9 cellular contexts compared by ENCODE assay signal in the genomic region with DNA sequence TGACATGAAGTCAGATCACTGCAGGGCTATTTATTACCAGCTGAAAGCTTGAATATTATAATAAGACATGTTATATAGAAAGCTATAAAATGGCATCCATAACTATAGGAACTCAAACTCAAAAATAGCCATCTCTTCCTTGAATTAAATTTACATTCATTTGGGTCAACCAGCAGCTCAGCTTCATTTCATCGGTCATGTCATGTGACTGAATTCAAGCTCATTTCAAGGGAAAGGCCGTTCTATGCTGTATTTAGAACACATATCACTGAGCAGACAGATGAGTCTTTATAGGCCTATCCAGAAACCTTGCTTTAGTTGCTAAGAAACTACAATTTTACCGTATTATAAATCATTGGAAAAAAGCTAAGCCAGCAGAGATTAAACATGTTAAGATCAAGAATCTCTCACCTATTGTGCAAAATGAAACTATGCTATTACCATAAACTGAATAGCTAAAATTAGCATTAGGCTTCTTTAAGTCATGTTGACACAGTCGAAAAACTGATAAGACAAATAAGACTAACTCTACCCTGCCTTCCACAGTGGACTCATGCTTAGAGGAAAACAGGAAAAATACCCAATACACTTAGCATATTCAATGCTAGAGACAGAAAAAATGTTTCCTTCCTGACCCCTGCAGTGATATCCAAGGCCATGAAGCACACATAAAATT. TPM values are rescaled to one million over a fixed set of nuclear protein-coding genes. Genes with fewer than 3 reads are reported as not detected.
DNase-seq lines count a peak whose midpoint lies in the region; ATAC-seq, FAIRE-seq and TF ChIP-seq lines count a peak whose summit lies in the region.
"Had no signal": no experiment of that assay in that cellular context is flagged by ENCODE, and none has a peak within 500 bp of the region (broad histone marks: within the 10 kb centered on the region; RNA-seq: fewer than 3 reads in every experiment).

No MANE protein-coding gene starts in this region.

- H3K36me3 ChIP-seq in adipocyte (ENCODE audit: control insufficient read depth, insufficient read depth, low read length, severe bottlenecking): no peaks in the 10 kb centered on the region
- no peaks in the 10 kb centered on the region for H3K36me3 ChIP-seq in keratinocyte (ENCODE audit: control insufficient read depth in 2 of 2, extremely low read depth in 1 of 2, insufficient read depth in 2 of 2, low read length in 2 of 2)

- no peak for ATAC-seq in activated CD8-positive, alpha-beta T cell treated with anti-CD3 and anti-CD28 coated beads for 36 hours
- no peak for ATAC-seq in activated CD8-positive, alpha-beta T cell treated with anti-CD3 and anti-CD28 coated beads, Interleukin-2, amount 10 ng/mL, durations not matched to agents 7 days and 5 days
- no peak for ATAC-seq in HG03097 (IDR thresholded peaks at IDR 0.05; ENCODE audit: low FRiP score, unreplicated experiment)

- no peak for DNase-seq in activated CD8-positive, alpha-beta T cell treated with anti-CD3 and anti-CD28 coated beads for 36 hours
- no peak for DNase-seq in activated CD8-positive, alpha-beta T cell treated with anti-CD3 and anti-CD28 coated beads, Interleukin-2, amount 10 ng/mL, durations not matched to agents 7 days and 5 days
- DNase-seq in adipocyte (ENCODE audit: low read depth) (peak; percentile 33), keratinocyte (ENCODE audit: low read depth, low spot score) (no peak), putamen (ENCODE audit: low spot score) (no peak), DMS 273 (lab: John Stamatoyannopoulos, UW; ENCODE audit: unreplicated experiment) (no peak)
- DNase-seq: activated CD8-positive, alpha-beta memory T cell treated with anti-CD3 and anti-CD28 coated beads, Interleukin-2, amount 50 U/mL, for 48 hours had no signal

- H3K27me3 Mint-ChIP-seq in activated CD8-positive, alpha-beta T cell treated with anti-CD3 and anti-CD28 coated beads for 36 hours: no peaks in the 10 kb centered on the region
- peaks cover 5% of the 10 kb centered on the region for H3K27me3 Mint-ChIP-seq in activated CD8-positive, alpha-beta T cell treated with anti-CD3 and anti-CD28 coated beads, Interleukin-2, amount 10 ng/mL, durations not matched to agents 7 days and 5 days (ENCODE audit: low read depth)

- peaks cover 50% of the 10 kb centered on the region for H3K4me1 ChIP-seq in adipocyte (ENCODE audit: control insufficient read depth, insufficient read depth, low read length)
- peaks cover 53% of the 10 kb centered on the region for H3K4me1 ChIP-seq in keratinocyte (ENCODE audit: control insufficient read depth, extremely low read depth, insufficient read depth, low read length)

- no peaks in the 10 kb centered on the region for H3K9me3 Mint-ChIP-seq in activated CD8-positive, alpha-beta T cell treated with anti-CD3 and anti-CD28 coated beads for 36 hours
- no peaks in the 10 kb centered on the region for H3K9me3 Mint-ChIP-seq in activated CD8-positive, alpha-beta T cell treated with anti-CD3 and anti-CD28 coated beads, Interleukin-2, amount 10 ng/mL, durations not matched to agents 7 days and 5 days (ENCODE audit: insufficient read depth)

- peak overlapping the region; percentile 75 for H3K4me3 Mint-ChIP-seq in activated CD8-positive, alpha-beta T cell treated with anti-CD3 and anti-CD28 coated beads for 36 hours
- H3K4me3 Mint-ChIP-seq in activated CD8-positive, alpha-beta T cell treated with anti-CD3 and anti-CD28 coated beads, Interleukin-2, amount 10 ng/mL, durations not matched to agents 7 days and 5 days: no peak overlapping the region

- intact Hi-C loops in activated CD8-positive, alpha-beta T cell treated with anti-CD3 and anti-CD28 coated beads for 36 hours (cut with micrococcal nuclease): loop anchor here (5.0 kb wide), 1 partner anchor 69 kb away; no protein-coding TSS in a partner anchor

- H3K79me2 ChIP-seq in keratinocyte (ENCODE audit: control insufficient read depth, insufficient read depth, low read length): peaks cover 68% of the 10 kb centered on the region

- CTCF ChIA-PET in activated CD8-positive, alpha-beta T cell treated with anti-CD3 and anti-CD28 coated beads for 36 hours (lab: Charles Lee): interaction anchor here (1.0 to 17.5 kb wide), 7 partner anchors 10 to 296 kb away, joined by 3 to 349 read pairs (median 5); no protein-coding TSS in a partner anchor
- CTCF ChIA-PET in activated CD8-positive, alpha-beta T cell treated with anti-CD3 and anti-CD28 coated beads, Interleukin-2, amount 10 ng/mL, durations not matched to agents 7 days and 5 days (lab: Charles Lee): interaction anchor here (0.9 to 10.1 kb wide), 5 partner anchors 11 to 67 kb away, joined by 3 to 228 read pairs (median 109); no protein-coding TSS in a partner anchor

- FAIRE-seq in keratinocyte (lab: Jason Lieb, UNC): no peak

- H3K9ac ChIP-seq in adipocyte (ENCODE audit: low read length) (peak overlapping the region; percentile 93), keratinocyte (ENCODE audit: control insufficient read depth, extremely low read depth, insufficient read depth, low read length) (peak overlapping the region; percentile 96)

- dilution Hi-C loops in keratinocyte (cut with MboI; ENCODE audit: extremely low pct_ligation_motif_present, low sequenced_read_pairs): no loop called here

- H3K9me3 ChIP-seq in adipocyte (ENCODE audit: control insufficient read depth, low read length) (no peaks in the 10 kb centered on the region), keratinocyte (ENCODE audit: control insufficient read depth, low read depth, low read length) (no peaks in the 10 kb centered on the region)

- H4K20me1 ChIP-seq in keratinocyte (ENCODE audit: control insufficient read depth, extremely low read depth, insufficient read depth, low read length): peaks cover 10% of the 10 kb centered on the region

- H2AFZ ChIP-seq in keratinocyte (ENCODE audit: control insufficient read depth, low read length): no peak overlapping the region

- H3K4me1 Mint-ChIP-seq in activated CD8-positive, alpha-beta T cell treated with anti-CD3 and anti-CD28 coated beads for 36 hours (ENCODE audit: low read depth): peaks cover 53% of the 10 kb centered on the region
- H3K4me1 Mint-ChIP-seq in activated CD8-positive, alpha-beta T cell treated with anti-CD3 and anti-CD28 coated beads, Interleukin-2, amount 10 ng/mL, durations not matched to agents 7 days and 5 days (ENCODE audit: low read depth): peaks cover 40% of the 10 kb centered on the region

- H3K36me3 Mint-ChIP-seq in activated CD8-positive, alpha-beta T cell treated with anti-CD3 and anti-CD28 coated beads for 36 hours (ENCODE audit: low read depth): no peaks in the 10 kb centered on the region
- H3K36me3 Mint-ChIP-seq in activated CD8-positive, alpha-beta T cell treated with anti-CD3 and anti-CD28 coated beads, Interleukin-2, amount 10 ng/mL, durations not matched to agents 7 days and 5 days (ENCODE audit: low read depth): peaks cover 2% of the 10 kb centered on the region

- H3K27me3 ChIP-seq in adipocyte (replicated peaks; ENCODE audit: control insufficient read depth, insufficient read depth, low read length): no peaks in the 10 kb centered on the region
- H3K27me3 ChIP-seq in keratinocyte (ENCODE audit: control insufficient read depth, extremely low read depth, insufficient read depth, low read length): no peaks in the 10 kb centered on the region

- H3K27ac ChIP-seq in keratinocyte (ENCODE audit: control insufficient read depth, insufficient read depth, low read length) (peak overlapping the region; percentile 86), temporal lobe (ENCODE audit: low read depth, low read length) (peak overlapping the region; percentile 12)

- no peaks in the 10 kb centered on the region for H3K9me1 ChIP-seq in keratinocyte (ENCODE audit: control insufficient read depth, extremely low read depth, insufficient read depth, low read length)

- POLR2A ChIA-PET in activated CD8-positive, alpha-beta T cell treated with anti-CD3 and anti-CD28 coated beads for 36 hours (lab: Charles Lee): interaction anchor here (1.7 kb wide), 1 partner anchor 10 kb away, joined by 5 read pairs; no protein-coding TSS in a partner anchor
- POLR2A ChIA-PET in activated CD8-positive, alpha-beta T cell treated with anti-CD3 and anti-CD28 coated beads, Interleukin-2, amount 10 ng/mL, durations not matched to agents 7 days and 5 days (lab: Charles Lee): no interaction called here

- no peak overlapping the region for H3K27ac Mint-ChIP-seq in activated CD8-positive, alpha-beta T cell treated with anti-CD3 and anti-CD28 coated beads for 36 hours
- H3K27ac Mint-ChIP-seq in activated CD8-positive, alpha-beta T cell treated with anti-CD3 and anti-CD28 coated beads, Interleukin-2, amount 10 ng/mL, durations not matched to agents 7 days and 5 days: no peak overlapping the region

- H3K4me2 ChIP-seq in keratinocyte (ENCODE audit: control insufficient read depth, extremely low read depth, insufficient read depth, low read depth, low read length): peak overlapping the region; percentile 94

- TF ChIP-seq CTCF in activated CD8-positive, alpha-beta T cell treated with anti-CD3 and anti-CD28 coated beads for 36 hours (IDR thresholded peaks at IDR 0.05): no peak
- no peak for TF ChIP-seq CTCF in keratinocyte (optimal IDR thresholded peaks at IDR 0.05 in 1 of 3, IDR thresholded peaks at IDR 0.05 in 1 of 3, conservative IDR thresholded peaks at IDR 0.05 in 1 of 3; ENCODE audit: extremely low read depth in 1 of 3, insufficient read depth in 2 of 3, low read length in 3 of 3)

- H3K4me3 ChIP-seq in adipocyte (ENCODE audit: low read length) (peak overlapping the region; percentile 91), keratinocyte (ENCODE audit: control insufficient read depth in 2 of 3, extremely low read depth in 1 of 3, insufficient read depth in 2 of 3, low read depth in 1 of 3, low read length in 3 of 3) (peak overlapping the region; percentile 95 to 97 (median 95))

RNA-seq across cellular contexts. Expression of a gene that starts 2.3 kb away (rescaled TPM):
- total RNA-seq in activated CD8-positive, alpha-beta T cell treated with anti-CD3 and anti-CD28 coated beads for 36 hours: 10 to 100 TPM; 27.4 to 33.6 TPM
- 10 to 100 TPM; 31.4 to 33.0 TPM for total RNA-seq in activated CD8-positive, alpha-beta T cell treated with anti-CD3 and anti-CD28 coated beads, Interleukin-2, amount 10 ng/mL, durations not matched to agents 7 days and 5 days
- polyA plus RNA-seq in keratinocyte: 137 to 282 TPM (median 223 TPM) in 3 replicates
- polyA plus RNA-seq in keratinocyte (2011; ENCODE audit: low read depth): 212 TPM
- polyA plus RNA-seq in keratinocyte (2011; cell fraction: cytosol; rRNA removed): 117 and 166 TPM in 2 replicates
- polyA plus RNA-seq in keratinocyte (2011; cell fraction: nucleus; rRNA removed): 442 and 516 TPM in 2 replicates
- 86.1 and 170 TPM in 2 replicates for polyA plus RNA-seq in keratinocyte (2012; ENCODE audit: low replicate concordance)
- polyA minus RNA-seq in keratinocyte: 98.3 to 190 TPM (median 181 TPM) in 3 replicates
- polyA minus RNA-seq in keratinocyte (2011; cell fraction: cytosol; rRNA and poly(A)+ RNA removed): 73.1 TPM
- polyA minus RNA-seq in keratinocyte (2011; cell fraction: nucleus; rRNA and poly(A)+ RNA removed): 140 and 258 TPM in 2 replicates
- 80.2 TPM for total RNA-seq in temporal lobe

RNA-seq across cellular contexts. Expression of a gene that starts 53.2 kb away (rescaled TPM):
- under 1 TPM; 0.31 to 0.45 TPM for total RNA-seq in activated CD8-positive, alpha-beta T cell treated with anti-CD3 and anti-CD28 coated beads for 36 hours
- not detected for total RNA-seq in activated CD8-positive, alpha-beta T cell treated with anti-CD3 and anti-CD28 coated beads, Interleukin-2, amount 10 ng/mL, durations not matched to agents 7 days and 5 days
- 48.9 to 135 TPM (median 62.9 TPM) in 3 replicates for polyA plus RNA-seq in keratinocyte
- polyA plus RNA-seq in keratinocyte (2011; ENCODE audit: low read depth): 77.5 TPM
- 53.7 and 79.5 TPM in 2 replicates for polyA plus RNA-seq in keratinocyte (2011; cell fraction: cytosol; rRNA removed)
- 168 and 214 TPM in 2 replicates for polyA plus RNA-seq in keratinocyte (2011; cell fraction: nucleus; rRNA removed)
- polyA plus RNA-seq in keratinocyte (2012; ENCODE audit: low replicate concordance): 49.3 and 162 TPM in 2 replicates
- polyA minus RNA-seq in keratinocyte: 74.5 to 299 TPM (median 92.7 TPM) in 3 replicates
- polyA minus RNA-seq in keratinocyte (2011; cell fraction: cytosol; rRNA and poly(A)+ RNA removed): 124 TPM
- polyA minus RNA-seq in keratinocyte (2011; cell fraction: nucleus; rRNA and poly(A)+ RNA removed): 144 and 149 TPM in 2 replicates
- total RNA-seq in temporal lobe: 36.6 TPM

Comparison
In these comparisons a context has a peak if more than half of its experiments do, and no peak if none do; other contexts are left out.
1. RNA of a gene that starts 53.2 kb away (total RNA-seq): 36.6 TPM in temporal lobe (single experiment); 0.31 to 0.45 TPM in activated CD8-positive, alpha-beta T cell treated with anti-CD3 and anti-CD28 coated beads for 36 hours and not detected in activated CD8-positive, alpha-beta T cell treated with anti-CD3 and anti-CD28 coated beads, Interleukin-2, amount 10 ng/mL, durations not matched to agents 7 days and 5 days; every median in the first group is over 10 times any median in the second.